In the genomic region with DNA sequence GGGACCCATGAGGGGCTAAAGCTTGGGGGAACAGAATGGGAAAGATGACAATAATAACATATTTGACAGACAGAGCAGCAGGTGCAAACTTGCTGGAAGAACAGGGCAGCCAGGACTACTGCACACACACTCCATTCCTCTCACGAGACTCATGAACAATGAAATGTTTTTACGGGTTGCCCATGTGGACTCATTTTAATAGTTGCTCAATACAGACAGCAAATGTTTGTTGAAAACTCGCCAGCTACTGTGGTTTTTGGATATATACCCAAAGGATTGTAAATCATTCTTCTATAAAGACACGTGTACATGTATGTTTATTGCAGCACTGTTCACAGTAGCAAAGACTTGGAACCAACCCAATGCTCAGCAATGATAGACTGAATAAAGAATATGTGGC, we compare ENCODE assay signal across 17 cellular contexts. TPM values are rescaled to one million over a fixed set of nuclear protein-coding genes. Genes with fewer than 3 reads are reported as not detected.
A peak's percentile ranks its signal among the peaks of the same experiment; 100 is the strongest.
DNase-seq lines count a peak whose midpoint lies in the region; ATAC-seq lines count a peak whose summit lies in the region.
"Had no signal": no experiment of that assay in that cellular context is flagged by ENCODE, and none has a peak within 500 bp of the region (broad histone marks: within the 10 kb centered on the region; RNA-seq: fewer than 3 reads in every experiment).

No MANE protein-coding gene starts in this region.

- H2AFZ ChIP-seq in Karpas-422 (ENCODE audit: low read length): no peak overlapping the region
- H2AFZ ChIP-seq: PC-9 had no signal

- no peaks in the 10 kb centered on the region for H3K9me2 ChIP-seq in Karpas-422 (replicated peaks; ENCODE audit: insufficient read depth, low read length)
- H3K9me2 ChIP-seq: SK-N-SH had no signal

- H3K9me3 ChIP-seq in Karpas-422 (ENCODE audit: low read length): no peaks in the 10 kb centered on the region
- H3K9me3 ChIP-seq: BE2C, SK-N-SH had no signal

- ATAC-seq in left colon: peak; percentile 80
- ATAC-seq: CD8-positive, alpha-beta T cell had no signal

- H3K79me2 ChIP-seq in Karpas-422 (ENCODE audit: low read length): no peaks in the 10 kb centered on the region

- H3K27me3 ChIP-seq in Karpas-422 (ENCODE audit: low read length): no peaks in the 10 kb centered on the region
- H3K27me3 ChIP-seq: BE2C had no signal

- H3K27ac ChIP-seq in epithelial cell of prostate (no peak overlapping the region), Karpas-422 (ENCODE audit: low read length) (no peak overlapping the region)
- H3K27ac ChIP-seq: KMS-11, PC-9 had no signal

- H3K4me1 ChIP-seq in Karpas-422 (ENCODE audit: low read length): no peaks in the 10 kb centered on the region
- H3K4me1 ChIP-seq: BE2C had no signal

- H4K20me1 ChIP-seq in Karpas-422 (ENCODE audit: insufficient read depth, low read depth, low read length): no peaks in the 10 kb centered on the region

- H3K4me2 ChIP-seq in Karpas-422 (ENCODE audit: low read depth, low read length, poor library complexity, severe bottlenecking): no peak overlapping the region
- H3K4me2 ChIP-seq: KMS-11, PC-9, SK-N-SH had no signal

- H3K4me3 ChIP-seq in Karpas-422 (ENCODE audit: low read length): no peak overlapping the region
- H3K4me3 ChIP-seq: PC-9 had no signal

- no peaks in the 10 kb centered on the region for H3K36me3 ChIP-seq in Karpas-422 (ENCODE audit: insufficient read depth, low read length)
- H3K36me3 ChIP-seq: BE2C had no signal

- peak; percentile 3 for DNase-seq in EL
- DNase-seq in NCI-H2029 (lab: John Stamatoyannopoulos, UW): peak; percentile 75
- DNase-seq in epithelial cell of prostate (ENCODE audit: low read depth, low spot score): peak; percentile 68
- no peak for DNase-seq in left colon
- no peak for DNase-seq in activated gamma-delta T cell (lab: John Stamatoyannopoulos, UW)
- no peak for DNase-seq in central memory CD4-positive, alpha-beta T cell
- no peak for DNase-seq in NAMALWA (ENCODE audit: low spot score)
- no peak for DNase-seq in Karpas-422
- DNase-seq: BE2C; CD8-positive, alpha-beta T cell; H7; NCI-H1436 treated with DMSO at 0.1 percent for 48 hours; NCI-H345; NCI-H69; PC-9; SK-N-SH had no signal

- H3K9ac ChIP-seq in Karpas-422 (ENCODE audit: low read length): no peak overlapping the region
- H3K9ac ChIP-seq: KMS-11, SK-N-SH had no signal

- intact Hi-C loops in left colon (cut with DNase I, micrococcal nuclease): no loop called here

RNA-seq across cellular contexts. Expression of a gene that starts 10.3 kb away (rescaled TPM):
- total RNA-seq in left colon: 10 to 100 TPM; 22.4 to 23.0 TPM
- total RNA-seq in Karpas-422 (2014; rRNA removed; shearing (Covaris generic); ENCODE audit: low replicate concordance): not detected in 2 replicates
- total RNA-seq: CD8-positive, alpha-beta T cell; PC-9 had no signal

Comparison
In these comparisons a context has a peak if more than half of its experiments do, and no peak if none do; other contexts are left out.
1. DNase-seq: peak in EL (single experiment), NCI-H2029 (single experiment) and epithelial cell of prostate (single experiment); none in left colon (0 of 2), activated gamma-delta T cell (single experiment), central memory CD4-positive, alpha-beta T cell (single experiment), NAMALWA (single experiment) and Karpas-422 (single experiment).
2. RNA of a gene that starts 10.3 kb away (total RNA-seq): 22.4 to 23.0 TPM in left colon; not detected in Karpas-422; every median in the first group is over 10 times any median in the second.